ENCODE assay signal across 8 cellular contexts in the genomic region with DNA sequence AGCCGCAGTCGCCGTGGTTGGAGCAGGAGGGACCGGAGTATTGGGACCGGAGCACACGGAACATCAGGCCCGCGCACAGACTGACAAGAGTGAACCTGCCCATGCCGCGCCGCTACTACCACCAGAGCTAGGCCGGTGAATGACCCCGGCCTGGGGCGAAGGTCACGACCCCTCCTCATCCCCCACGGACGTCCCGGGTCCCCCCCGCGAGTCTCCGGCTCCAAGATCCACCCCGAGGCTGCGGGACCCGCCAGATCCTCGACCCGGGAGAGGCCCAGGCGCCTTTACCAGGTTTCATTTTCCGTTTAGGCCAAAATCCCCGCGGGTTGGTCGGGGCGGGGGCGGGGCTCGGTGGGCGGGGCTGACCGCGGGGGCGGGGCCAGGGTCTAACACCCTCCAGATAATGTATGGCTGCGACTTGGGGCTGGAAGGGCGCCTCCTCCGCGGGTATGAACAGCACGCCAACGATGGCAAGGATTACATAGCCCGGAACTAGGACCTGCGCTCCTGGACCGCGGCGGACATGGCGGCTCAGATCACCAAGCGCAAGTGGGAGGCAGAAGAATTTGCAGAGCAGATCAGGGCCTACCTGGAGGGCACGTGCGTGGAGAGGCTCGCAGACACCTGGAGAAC. TPM values are rescaled to one million over a fixed set of nuclear protein-coding genes. Genes with fewer than 3 reads are reported as not detected.
A peak's percentile ranks its signal among the peaks of the same experiment; 100 is the strongest.
DNase-seq lines count a peak whose midpoint lies in the region; ATAC-seq, FAIRE-seq and TF ChIP-seq lines count a peak whose summit lies in the region.

No MANE protein-coding gene starts in this region.

- H3K36me3 Mint-ChIP-seq in activated naive CD8-positive, alpha-beta T cell treated with anti-CD3 and anti-CD28 coated beads, Interleukin-2, amount 50 U/mL, for 24 hours (ENCODE audit: low read depth), result peaks cover 33% of the 10 kb centered on the region

- peak; percentile 41 for DNase-seq in GM12891 (ENCODE audit: insufficient read length, low spot score)
- DNase-seq in SW 1271 (lab: John Stamatoyannopoulos, UW), result peak; percentile 61 to 78
- DNase-seq in activated naive CD8-positive, alpha-beta T cell treated with anti-CD3 and anti-CD28 coated beads, Interleukin-2, amount 50 U/mL, for 24 hours, result peak; percentile 84
- peak; percentile 85 for DNase-seq in left ventricle myocardium superior
- no peak for DNase-seq in BE2C

- ATAC-seq in HG03108 (IDR thresholded peaks at IDR 0.05; ENCODE audit: unreplicated experiment) (peak; percentile 62), left ventricle myocardium superior (peak; percentile 92), GM21786 (IDR thresholded peaks at IDR 0.05; ENCODE audit: unreplicated experiment) (no peak)
- ATAC-seq in activated naive CD8-positive, alpha-beta T cell treated with anti-CD3 and anti-CD28 coated beads, Interleukin-2, amount 50 U/mL, for 24 hours, result peak; percentile 87

- no peak for TF ChIP-seq POLR2A in GM12891 (IDR thresholded peaks at IDR 0.05; ENCODE audit: low read depth, low read length)

- H3K4me3 Mint-ChIP-seq in activated naive CD8-positive, alpha-beta T cell treated with anti-CD3 and anti-CD28 coated beads, Interleukin-2, amount 50 U/mL, for 24 hours, result peak overlapping the region; percentile 92

- peak overlapping the region; percentile 95 for H3K27ac Mint-ChIP-seq in activated naive CD8-positive, alpha-beta T cell treated with anti-CD3 and anti-CD28 coated beads, Interleukin-2, amount 50 U/mL, for 24 hours

- no peak for FAIRE-seq in GM12891 (lab: Jason Lieb, UNC)

- H3K9ac ChIP-seq in skeletal muscle tissue (ENCODE audit: low read depth in 1 of 3, low read length in 3 of 3), result peak overlapping the region; percentile 80 to 87 (median 84)

- peak overlapping the region; percentile 88 for H3K27ac ChIP-seq in skeletal muscle tissue (ENCODE audit: low read depth, low read length)

- no peaks in the 10 kb centered on the region for H3K27me3 Mint-ChIP-seq in activated naive CD8-positive, alpha-beta T cell treated with anti-CD3 and anti-CD28 coated beads, Interleukin-2, amount 50 U/mL, for 24 hours

- H3K36me3 ChIP-seq in skeletal muscle tissue (ENCODE audit: control insufficient read depth in 3 of 3, insufficient read depth in 3 of 3, low read length in 3 of 3) (no peaks in the 10 kb centered on the region), BE2C (no peaks in the 10 kb centered on the region)

- H3K9me3 ChIP-seq in skeletal muscle tissue (ENCODE audit: control insufficient read depth in 3 of 3, low read length in 3 of 3) (no peaks in the 10 kb centered on the region), BE2C (no peaks in the 10 kb centered on the region)

- H3K4me1 ChIP-seq in skeletal muscle tissue (ENCODE audit: control insufficient read depth in 3 of 3, insufficient read depth in 3 of 3, low read length in 3 of 3) (peaks cover 4 to 9% (median 6%) of the 10 kb centered on the region in 3 donors), BE2C (no peaks in the 10 kb centered on the region)

- intact Hi-C loops in left ventricle myocardium superior (cut with micrococcal nuclease), result no loop called here

- H3K27me3 ChIP-seq in skeletal muscle tissue (ENCODE audit: control insufficient read depth in 3 of 3, insufficient read depth in 3 of 3, low read length in 3 of 3) (no peaks in the 10 kb centered on the region), BE2C (no peaks in the 10 kb centered on the region)

- peaks cover 49% of the 10 kb centered on the region for H3K4me1 Mint-ChIP-seq in activated naive CD8-positive, alpha-beta T cell treated with anti-CD3 and anti-CD28 coated beads, Interleukin-2, amount 50 U/mL, for 24 hours

- TF ChIP-seq CTCF in BE2C (IDR thresholded peaks at IDR 0.05; ENCODE audit: low read depth, low read length), result no peak

- H3K4me3 ChIP-seq in skeletal muscle tissue (ENCODE audit: low read length in 3 of 3), result peak overlapping the region; percentile 73 to 85 (median 79)
- H3K4me3 ChIP-seq in BE2C (ENCODE audit: low read depth, low read length), result no peak overlapping the region

- no peaks in the 10 kb centered on the region for H3K9me3 Mint-ChIP-seq in activated naive CD8-positive, alpha-beta T cell treated with anti-CD3 and anti-CD28 coated beads, Interleukin-2, amount 50 U/mL, for 24 hours

TF ChIP-seq in GM12891, 5 proteins besides CTCF, POLR2A, EP300 and RAD21:
- TF ChIP-seq TAF1 (IDR thresholded peaks at IDR 0.05; ENCODE audit: low read depth, low read length) (no peak), SPI1 (IDR thresholded peaks at IDR 0.05; ENCODE audit: low read depth, low read length) (no peak), POU2F2 (IDR thresholded peaks at IDR 0.05; ENCODE audit: low read depth, low read length) (no peak), PAX5 (IDR thresholded peaks at IDR 0.05; ENCODE audit: insufficient read depth, low read length, severe bottlenecking) (no peak), POLR2AphosphoS5 (IDR thresholded peaks at IDR 0.05; ENCODE audit: low read depth, low read length) (no peak)

RNA-seq across cellular contexts. Expression of a gene that starts 15.4 kb away (rescaled TPM):
- polyA plus RNA-seq in GM12891 (2012; ENCODE audit: low read depth, missing spikeins), result 908 TPM
- total RNA-seq in left ventricle myocardium superior (256 TPM), skeletal muscle tissue (113 TPM)
- 840 TPM for polyA plus RNA-seq in BE2C (2012; ENCODE audit: insufficient read depth, insufficient read length, low read depth)
